ENCODE assay signal across 23 cellular contexts in the genomic region with DNA sequence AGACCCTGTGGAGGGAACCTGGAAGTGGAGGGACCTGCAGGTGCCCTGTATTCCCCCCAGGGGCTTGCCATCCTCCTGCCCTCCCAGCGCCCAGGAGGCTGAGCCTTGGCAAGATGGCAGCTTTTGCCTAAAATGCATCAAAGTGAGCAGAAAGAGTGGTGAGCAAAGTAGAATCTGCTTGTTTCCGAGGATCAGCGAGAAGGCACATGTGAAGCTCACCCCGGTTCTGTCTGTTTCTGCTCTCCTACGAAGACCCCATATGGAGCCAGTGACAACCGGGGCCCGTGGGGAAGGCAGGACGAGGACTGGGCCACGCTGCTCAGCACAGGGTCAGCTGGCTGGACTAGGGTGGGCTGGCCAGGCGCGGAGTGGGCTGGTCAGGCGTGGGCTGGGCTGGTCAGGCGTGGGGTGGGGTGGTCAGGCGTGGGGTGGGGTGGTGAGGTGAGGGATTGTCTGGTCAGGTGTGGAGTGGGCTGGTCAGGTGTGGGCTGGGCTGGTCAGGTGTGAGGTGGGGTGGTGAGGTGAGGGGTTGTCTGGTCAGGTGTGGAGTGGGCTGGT. TPM values are rescaled to one million over a fixed set of nuclear protein-coding genes. Genes with fewer than 3 reads are reported as not detected.
DNase-seq lines count a peak whose midpoint lies in the region; ATAC-seq and TF ChIP-seq lines count a peak whose summit lies in the region.
"Had no signal": no experiment of that assay in that cellular context is flagged by ENCODE, and none has a peak within 500 bp of the region (broad histone marks: within the 10 kb centered on the region; RNA-seq: fewer than 3 reads in every experiment).

No MANE protein-coding gene starts in this region.

- H3K27me3 Mint-ChIP-seq in activated T-cell treated with anti-CD3 and anti-CD28 coated beads, Interleukin-2, amount 50 U/mL, for 24 hours = no peaks in the 10 kb centered on the region
- H3K27me3 Mint-ChIP-seq in WTC11 (ENCODE audit: low read depth) = peaks cover 10% of the 10 kb centered on the region
- H3K27me3 Mint-ChIP-seq: effector memory CD8-positive, alpha-beta T cell had no signal

- H3K9me3 ChIP-seq in DND-41 (ENCODE audit: insufficient read depth, low read length, severe bottlenecking) = no peaks in the 10 kb centered on the region
- H3K9me3 ChIP-seq in osteoblast (ENCODE audit: low read depth, low read length) = no peaks in the 10 kb centered on the region
- H3K9me3 ChIP-seq in effector memory CD4-positive, alpha-beta T cell (ENCODE audit: control insufficient read depth, low read length) = no peaks in the 10 kb centered on the region
- H3K9me3 ChIP-seq: HAP-1, thoracic aorta had no signal

- H3K79me2 ChIP-seq in DND-41 (ENCODE audit: insufficient read depth, low read length) (no peaks in the 10 kb centered on the region), osteoblast (ENCODE audit: insufficient read depth, low read length) (no peaks in the 10 kb centered on the region)

- 0 out of 3 replicates have a peak, but pooled peaks have one; percentile 19 for ATAC-seq in DND-41 (ENCODE audit: insufficient read depth, low read depth)
- no peak for ATAC-seq in WTC11
- ATAC-seq: activated CD4-positive, CD25-positive, alpha-beta regulatory T cell treated with anti-CD3 and anti-CD28 coated beads, Interleukin-2, amount 50 U/mL, for 24 hours; effector memory CD8-positive, alpha-beta T cell; natural killer cell; stimulated activated naive B cell treated with anti-CD40 and anti-IgM and Interleukin-4, amounts not matched to agents 10 μg/mL and 1 μg/mL and 100 μg/mL, for 72 hours had no signal

- H3K36me3 ChIP-seq in DND-41 (ENCODE audit: insufficient read depth, low read length) (no peaks in the 10 kb centered on the region), osteoblast (ENCODE audit: insufficient read depth, low read length) (no peaks in the 10 kb centered on the region)
- H3K36me3 ChIP-seq in effector memory CD4-positive, alpha-beta T cell (ENCODE audit: control insufficient read depth, insufficient read depth, low read length) = no peaks in the 10 kb centered on the region
- H3K36me3 ChIP-seq: HAP-1, thoracic aorta had no signal

- no peaks in the 10 kb centered on the region for H3K36me3 Mint-ChIP-seq in activated T-cell treated with anti-CD3 and anti-CD28 coated beads, Interleukin-2, amount 50 U/mL, for 24 hours (ENCODE audit: low read depth)
- H3K36me3 Mint-ChIP-seq in WTC11 = no peaks in the 10 kb centered on the region
- H3K36me3 Mint-ChIP-seq: natural killer cell; stimulated activated naive B cell treated with anti-CD40 and anti-IgM and Interleukin-4, amounts not matched to agents 10 μg/mL and 1 μg/mL and 100 μg/mL, for 72 hours had no signal

- H3K4me1 ChIP-seq in DND-41 (ENCODE audit: insufficient read depth, low read length) (no peaks in the 10 kb centered on the region), osteoblast (ENCODE audit: insufficient read depth, low read length) (no peaks in the 10 kb centered on the region)
- H3K4me1 ChIP-seq in effector memory CD4-positive, alpha-beta T cell (ENCODE audit: control insufficient read depth, insufficient read depth, low read length, poor library complexity, severe bottlenecking) = peaks cover 7% of the 10 kb centered on the region
- H3K4me1 ChIP-seq: HAP-1 had no signal

- H3K27me3 ChIP-seq in DND-41 (ENCODE audit: insufficient read depth, low read length, poor library complexity) (no peaks in the 10 kb centered on the region), osteoblast (ENCODE audit: insufficient read depth, low read length) (peaks cover 16% of the 10 kb centered on the region)
- no peaks in the 10 kb centered on the region for H3K27me3 ChIP-seq in effector memory CD4-positive, alpha-beta T cell (replicated peaks; ENCODE audit: control insufficient read depth, insufficient read depth, low read length, poor library complexity, severe bottlenecking)

- H3K4me3 Mint-ChIP-seq in activated T-cell treated with anti-CD3 and anti-CD28 coated beads, Interleukin-2, amount 50 U/mL, for 24 hours = no peak overlapping the region
- no peak overlapping the region for H3K4me3 Mint-ChIP-seq in WTC11
- H3K4me3 Mint-ChIP-seq: effector memory CD8-positive, alpha-beta T cell; natural killer cell; stimulated activated naive B cell treated with anti-CD40 and anti-IgM and Interleukin-4, amounts not matched to agents 10 μg/mL and 1 μg/mL and 100 μg/mL, for 72 hours had no signal

- H2AFZ ChIP-seq in DND-41 (ENCODE audit: low read depth, low read length) (no peak overlapping the region), osteoblast (ENCODE audit: low read length) (no peak overlapping the region)

- no peak for DNase-seq in activated T-cell treated with anti-CD3 and anti-CD28 coated beads, Interleukin-2, amount 50 U/mL, for 24 hours
- no peak for DNase-seq in activated T-cell treated with anti-CD3 and anti-CD28 coated beads, Interleukin-2, amount 50 U/mL, for 1 hour
- DNase-seq in DND-41 = no peak
- DNase-seq in WTC11 (ENCODE audit: low spot score) = no peak
- DNase-seq in osteoblast (ENCODE audit: insufficient read length, low spot score, missing footprints) = peak; percentile 89
- DNase-seq in NCI-H446 treated with DMSO at 0.1 percent for 48 hours (lab: John Stamatoyannopoulos, UW) = no peak
- DNase-seq in DMS153 treated with DMSO at 0.1 percent for 48 hours (lab: John Stamatoyannopoulos, UW; ENCODE audit: unreplicated experiment) = no peak
- no peak for DNase-seq in effector memory CD4-positive, alpha-beta T cell
- DNase-seq: activated CD8-positive, alpha-beta memory T cell treated with anti-CD3 and anti-CD28 coated beads, Interleukin-2, amount 50 U/mL, for 4 hours; effector memory CD8-positive, alpha-beta T cell; EL; mesenchymal stem cell; natural killer cell; NCI-H1092; NCI-H2029 treated with DMSO at 0.1 percent for 48 hours; NCI-H524; stimulated activated naive B cell treated with anti-CD40 and anti-IgM and Interleukin-4, amounts not matched to agents 10 μg/mL and 1 μg/mL and 100 μg/mL, for 72 hours had no signal

- H3K9me3 Mint-ChIP-seq in activated T-cell treated with anti-CD3 and anti-CD28 coated beads, Interleukin-2, amount 50 U/mL, for 24 hours = no peaks in the 10 kb centered on the region
- H3K9me3 Mint-ChIP-seq in WTC11 = no peaks in the 10 kb centered on the region
- H3K9me3 Mint-ChIP-seq: effector memory CD8-positive, alpha-beta T cell; natural killer cell; stimulated activated naive B cell treated with anti-CD40 and anti-IgM and Interleukin-4, amounts not matched to agents 10 μg/mL and 1 μg/mL and 100 μg/mL, for 72 hours had no signal

- peaks cover 15% of the 10 kb centered on the region for H3K4me1 Mint-ChIP-seq in activated T-cell treated with anti-CD3 and anti-CD28 coated beads, Interleukin-2, amount 50 U/mL, for 24 hours (ENCODE audit: low read depth)
- no peaks in the 10 kb centered on the region for H3K4me1 Mint-ChIP-seq in WTC11
- H3K4me1 Mint-ChIP-seq: natural killer cell had no signal

- H3K4me2 ChIP-seq in DND-41 (ENCODE audit: insufficient read depth, low read length) (no peak overlapping the region), osteoblast (ENCODE audit: insufficient read depth, low read length) (no peak overlapping the region)
- H3K4me2 ChIP-seq: KMS-11 had no signal

- CTCF ChIA-PET in WTC11 (lab: Charles Lee) = no interaction called here

- TF ChIP-seq CTCF in DND-41 (IDR thresholded peaks at IDR 0.05; ENCODE audit: borderline replicate concordance, extremely low read depth, low read length, poor library complexity, severe bottlenecking) (no peak), WTC11 (IDR thresholded peaks at IDR 0.05) (no peak), osteoblast (IDR thresholded peaks at IDR 0.05; ENCODE audit: extremely low read depth, low read depth, low read length) (no peak)

- H3K27ac Mint-ChIP-seq in activated T-cell treated with anti-CD3 and anti-CD28 coated beads, Interleukin-2, amount 50 U/mL, for 24 hours = peak overlapping the region; percentile 57
- 0 out of 2 replicates have a peak overlapping the region, but pooled peaks have one; percentile 15 for H3K27ac Mint-ChIP-seq in WTC11
- H3K27ac Mint-ChIP-seq: natural killer cell; stimulated activated naive B cell treated with anti-CD40 and anti-IgM and Interleukin-4, amounts not matched to agents 10 μg/mL and 1 μg/mL and 100 μg/mL, for 72 hours had no signal

- H3K27ac ChIP-seq in DND-41 (ENCODE audit: low read length) (no peak overlapping the region), osteoblast (ENCODE audit: low read depth, low read length) (no peak overlapping the region)
- H3K27ac ChIP-seq in effector memory CD4-positive, alpha-beta T cell (ENCODE audit: insufficient read depth, low read length, poor library complexity, severe bottlenecking) = no peak overlapping the region
- H3K27ac ChIP-seq: KMS-11, RWPE1, thoracic aorta had no signal

- no peak overlapping the region for H3K9ac ChIP-seq in DND-41 (ENCODE audit: low read depth, low read length)
- H3K9ac ChIP-seq: KMS-11 had no signal

- POLR2A ChIA-PET in WTC11 (lab: Charles Lee) = no interaction called here

- H3K4me3 ChIP-seq in DND-41 (ENCODE audit: low read depth in 1 of 2, low read length in 2 of 2) (no peak overlapping the region), osteoblast (ENCODE audit: insufficient read depth, low read length) (no peak overlapping the region)
- no peak overlapping the region for H3K4me3 ChIP-seq in effector memory CD4-positive, alpha-beta T cell (ENCODE audit: insufficient read depth, low read depth, low read length, poor library complexity, severe bottlenecking)
- H3K4me3 ChIP-seq: HAP-1, thoracic aorta had no signal

- H4K20me1 ChIP-seq in DND-41 (ENCODE audit: insufficient read depth, low read length) (no peaks in the 10 kb centered on the region), osteoblast (ENCODE audit: insufficient read depth, low read length) (no peaks in the 10 kb centered on the region)

TF ChIP-seq in WTC11, 78 proteins besides CTCF, POLR2A, EP300 and RAD21 (continues in another document):
- TF ChIP-seq ZNF263 (CRISPR knock-in tag; IDR thresholded peaks at IDR 0.05; ENCODE audit: low read depth) (no peak), ELF4 (CRISPR knock-in tag; IDR thresholded peaks at IDR 0.05; ENCODE audit: low read depth) (no peak), GABPB1 (CRISPR knock-in tag; IDR thresholded peaks at IDR 0.05) (no peak), ZNF219 (CRISPR knock-in tag; IDR thresholded peaks at IDR 0.05; ENCODE audit: borderline replicate concordance) (no peak)

RNA-seq across cellular contexts. Expression of gene FNDC10, which starts 5.2 kb away (rescaled TPM):
- total RNA-seq in WTC11 (2021) (30.4 to 37.5 TPM (median 34.9 TPM) in 3 replicates), osteoblast (2.1 and 2.5 TPM in 2 replicates)
- total RNA-seq: HT-29 had no signal

RNA-seq across cellular contexts. Expression of gene MIB2, which starts 10.2 kb away (rescaled TPM):
- total RNA-seq in WTC11 (2021) (90.6 to 120 TPM (median 113 TPM) in 3 replicates), osteoblast (74.0 and 80.7 TPM in 2 replicates)

RNA-seq across cellular contexts. Expression of gene MMP23B, which starts 26.9 kb away (rescaled TPM):
- total RNA-seq in WTC11 (2021) (20.0 to 28.1 TPM (median 27.1 TPM) in 3 replicates), osteoblast (0.59 and 1.1 TPM in 2 replicates)

RNA-seq across cellular contexts. Expression of gene SSU72, which starts 30.4 kb away (rescaled TPM):
- 150 to 158 TPM (median 150 TPM) in 3 replicates for total RNA-seq in WTC11 (2021)
- 67.2 and 73.1 TPM in 2 replicates for total RNA-seq in osteoblast

RNA-seq across cellular contexts. Expression of gene CDK11B, which starts 53.7 kb away (rescaled TPM):
- total RNA-seq in WTC11 (2021) = 39.5 to 41.2 TPM (median 40.7 TPM) in 3 replicates
- total RNA-seq in osteoblast = 5.3 and 5.8 TPM in 2 replicates

Comparison
In these comparisons a context has a peak if more than half of its experiments do, and no peak if none do; other contexts are left out.
1. RNA of gene MMP23B, which starts 26.9 kb away (total RNA-seq): 20.0 to 28.1 TPM in WTC11; 0.59 to 1.1 TPM in osteoblast; every median in the first group is over 10 times any median in the second.